In the genomic region with DNA sequence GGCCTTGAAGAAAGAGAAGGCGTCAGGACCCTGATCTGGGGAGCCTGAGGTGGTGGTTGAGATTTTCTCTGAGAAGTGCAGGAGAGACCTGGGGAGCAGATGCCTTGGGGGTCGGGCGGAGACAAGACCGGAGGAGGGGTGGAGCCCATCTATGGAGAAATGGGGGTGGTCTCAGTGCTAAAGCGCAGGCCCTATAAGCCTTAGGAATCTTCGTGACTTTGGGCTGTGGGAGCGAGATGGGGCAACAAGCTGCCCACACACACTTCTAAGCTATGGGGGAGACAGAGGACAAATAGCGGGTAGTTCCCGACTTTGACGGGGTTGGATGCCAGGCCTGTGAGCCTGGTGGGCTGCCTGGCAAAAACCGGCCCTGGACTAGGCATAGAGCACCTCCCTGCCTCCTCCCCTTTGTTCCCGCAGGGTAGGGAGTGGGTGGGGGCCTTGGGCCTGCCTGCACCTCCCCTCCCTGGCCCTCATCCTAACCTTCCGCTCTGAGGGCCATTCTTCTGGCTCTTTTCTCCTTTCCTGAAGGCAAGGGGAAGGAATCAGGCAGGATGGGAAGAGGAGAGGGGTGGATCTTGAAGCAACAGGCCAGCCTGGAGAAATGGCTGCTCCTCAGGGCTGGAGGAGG, we compare ENCODE assay signal across 8 cellular contexts. TPM values are rescaled to one million over a fixed set of nuclear protein-coding genes. Genes with fewer than 3 reads are reported as not detected.
A peak's percentile ranks its signal among the peaks of the same experiment; 100 is the strongest.
DNase-seq lines count a peak whose midpoint lies in the region; ATAC-seq and TF ChIP-seq lines count a peak whose summit lies in the region.

No MANE protein-coding gene starts in this region.

- H3K36me3 ChIP-seq in BLaER1 (peaks cover 41% of the 10 kb centered on the region), KMS-11 (ENCODE audit: insufficient read depth) (no peaks in the 10 kb centered on the region), body of pancreas (replicated peaks in 1 of 2; ENCODE audit: insufficient read depth in 1 of 2, low read depth in 2 of 2) (peaks cover 0 to 11% of the 10 kb centered on the region in 2 donors)

- DNase-seq in body of pancreas, result peak in 2 of 4 donors; percentile 25 to 33
- DNase-seq in immature natural killer cell, result no peak
- no peak for DNase-seq in stimulated activated naive B cell treated with anti-CD40 and anti-IgM and Interleukin-4, amounts not matched to agents 10 μg/mL and 1 μg/mL and 100 μg/mL, for 72 hours
- DNase-seq in cortex of kidney (lab: John Stamatoyannopoulos, UW), result no peak
- no peak for DNase-seq in occipital lobe (lab: John Stamatoyannopoulos, UW)
- no peak for DNase-seq in COLO668 (lab: John Stamatoyannopoulos, UW; ENCODE audit: unreplicated experiment)

- TF ChIP-seq CTCF in KMS-11 (conservative IDR thresholded peaks at IDR 0.05; ENCODE audit: low read depth, low read length), result no peak
- TF ChIP-seq CTCF in body of pancreas (IDR thresholded peaks at IDR 0.05), result no peak

- peaks cover 54 to 55% of the 10 kb centered on the region in 2 donors for H3K4me1 Mint-ChIP-seq in immature natural killer cell
- H3K4me1 Mint-ChIP-seq in stimulated activated naive B cell treated with anti-CD40 and anti-IgM and Interleukin-4, amounts not matched to agents 10 μg/mL and 1 μg/mL and 100 μg/mL, for 72 hours, result peaks cover 29 to 46% of the 10 kb centered on the region in 2 donors

- H3K9ac ChIP-seq in BLaER1 (peak overlapping the region; percentile 95), KMS-11 (peak overlapping the region; percentile 83; the same call in 1 of the 2 replicates)

- ATAC-seq in body of pancreas, result peak; percentile 13
- no peak for ATAC-seq in stimulated activated naive B cell treated with anti-CD40 and anti-IgM and Interleukin-4, amounts not matched to agents 10 μg/mL and 1 μg/mL and 100 μg/mL, for 72 hours (replicated peaks)

- peaks cover 23% of the 10 kb centered on the region for H4K20me1 ChIP-seq in BLaER1
- H4K20me1 ChIP-seq in KMS-11 (ENCODE audit: insufficient read depth), result no peaks in the 10 kb centered on the region

- peak overlapping the region; percentile 95 for H3K4me3 ChIP-seq in BLaER1
- H3K4me3 ChIP-seq in KMS-11 (IDR thresholded peaks at IDR 0.05; ENCODE audit: insufficient read depth, low read depth, low read length), result no peak overlapping the region
- H3K4me3 ChIP-seq in body of pancreas, result peak overlapping the region; percentile 69 to 88

- peak overlapping the region; percentile 79 to 97 (median 94) for H3K27ac Mint-ChIP-seq in immature natural killer cell
- peak overlapping the region; percentile 98 for H3K27ac Mint-ChIP-seq in stimulated activated naive B cell treated with anti-CD40 and anti-IgM and Interleukin-4, amounts not matched to agents 10 μg/mL and 1 μg/mL and 100 μg/mL, for 72 hours

- H3K36me3 Mint-ChIP-seq in immature natural killer cell, result peaks cover 0 to 12% (median 11%) of the 10 kb centered on the region in 3 donors
- peaks cover 16 to 20% of the 10 kb centered on the region in 2 donors for H3K36me3 Mint-ChIP-seq in stimulated activated naive B cell treated with anti-CD40 and anti-IgM and Interleukin-4, amounts not matched to agents 10 μg/mL and 1 μg/mL and 100 μg/mL, for 72 hours

- H2AFZ ChIP-seq in KMS-11 (ENCODE audit: low read depth), result no peak overlapping the region; the same call in 1 of the 2 replicates

- H3K79me2 ChIP-seq in KMS-11 (ENCODE audit: insufficient read depth, low read depth), result peaks cover 12% of the 10 kb centered on the region; the same call in 1 of the 2 replicates

- peaks cover 0 to 8% (median 1%) of the 10 kb centered on the region in 3 donors for H3K27me3 Mint-ChIP-seq in immature natural killer cell (ENCODE audit: low read depth in 3 of 3)
- no peaks in the 10 kb centered on the region for H3K27me3 Mint-ChIP-seq in stimulated activated naive B cell treated with anti-CD40 and anti-IgM and Interleukin-4, amounts not matched to agents 10 μg/mL and 1 μg/mL and 100 μg/mL, for 72 hours

- H3K4me3 Mint-ChIP-seq in immature natural killer cell, result peak overlapping the region; percentile 90 to 93 (median 91)
- peak overlapping the region; percentile 86 to 96 for H3K4me3 Mint-ChIP-seq in stimulated activated naive B cell treated with anti-CD40 and anti-IgM and Interleukin-4, amounts not matched to agents 10 μg/mL and 1 μg/mL and 100 μg/mL, for 72 hours

- H3K9me3 Mint-ChIP-seq in immature natural killer cell, result peaks cover 0 to 2% (median 0%) of the 10 kb centered on the region in 6 donors
- no peaks in the 10 kb centered on the region for H3K9me3 Mint-ChIP-seq in stimulated activated naive B cell treated with anti-CD40 and anti-IgM and Interleukin-4, amounts not matched to agents 10 μg/mL and 1 μg/mL and 100 μg/mL, for 72 hours

- intact Hi-C loops in body of pancreas (cut with DNase I), result loop anchor here (10.0 kb wide), 1 partner anchor 79 kb away; the partner anchor contains the start of genes NT5DC2 and UQCC5

- 45 to 51% methylated on average over 13 of the region's 13 CpGs for WGBS in body of pancreas, 2 donors

- H3K27ac ChIP-seq in BLaER1, result peak overlapping the region; percentile 90
- H3K27ac ChIP-seq in KMS-11, result no peak overlapping the region
- peak overlapping the region; percentile 50 to 93 (median 86) for H3K27ac ChIP-seq in body of pancreas

- H3K27me3 ChIP-seq in BLaER1, result no peaks in the 10 kb centered on the region
- H3K27me3 ChIP-seq in KMS-11 (ENCODE audit: insufficient read depth, low read depth), result no peaks in the 10 kb centered on the region
- no peaks in the 10 kb centered on the region for H3K27me3 ChIP-seq in body of pancreas

- peaks cover 26% of the 10 kb centered on the region for H3K4me1 ChIP-seq in BLaER1
- H3K4me1 ChIP-seq in KMS-11 (ENCODE audit: low read depth, poor library complexity, severe bottlenecking), result peaks cover 8% of the 10 kb centered on the region
- peaks cover 34% of the 10 kb centered on the region for H3K4me1 ChIP-seq in body of pancreas

- H3K4me2 ChIP-seq in BLaER1 (peak overlapping the region; percentile 92), KMS-11 (peak overlapping the region; percentile 66; the same call in 1 of the 2 replicates)

- TF ChIP-seq POLR2A in body of pancreas (IDR thresholded peaks at IDR 0.05), result no peak

- H3K9me3 ChIP-seq in BLaER1 (no peaks in the 10 kb centered on the region), body of pancreas (no peaks in the 10 kb centered on the region)

RNA-seq across cellular contexts. Expression of gene NISCH, which starts 0.9 kb away (rescaled TPM):
- total RNA-seq in body of pancreas (100 to 1,000 TPM in 1 of 2 donors, 10 to 100 TPM in 1; 58.9 to 115 TPM), occipital lobe (71.4 TPM)
- 10 to 100 TPM; 11.3 to 25.9 (median 12.3) TPM for polyA plus RNA-seq in immature natural killer cell

RNA-seq across cellular contexts. Expression of gene TNNC1, which starts 2.4 kb away (rescaled TPM):
- 10 to 100 TPM in 1 of 2 donors, under 1 TPM in 1; 0.99 to 10.4 TPM for total RNA-seq in body of pancreas
- not detected for polyA plus RNA-seq in immature natural killer cell
- total RNA-seq in occipital lobe, result not detected

RNA-seq across cellular contexts. Expression of gene SEMA3G, which starts 11.4 kb away (rescaled TPM):
- total RNA-seq in body of pancreas (10 to 100 TPM in 1 of 2 donors, 1 to 10 TPM in 1; 3.9 to 13.2 TPM), occipital lobe (3.0 TPM)
- not detected for polyA plus RNA-seq in immature natural killer cell

RNA-seq across cellular contexts. Expression of gene STAB1, which starts 38.9 kb away (rescaled TPM):
- total RNA-seq in body of pancreas (10 to 100 TPM; 50.4 to 55.3 TPM), occipital lobe (14.8 TPM)
- polyA plus RNA-seq in immature natural killer cell, result under 1 TPM in 1 of 3 donors, not detected in 2; 0.10 TPM

RNA-seq across cellular contexts. Expression of gene PHF7, which starts 45.8 kb away (rescaled TPM):
- total RNA-seq in body of pancreas (1 to 10 TPM; 4.0 to 4.9 TPM), occipital lobe (4.7 TPM)
- polyA plus RNA-seq in immature natural killer cell, result 1 to 10 TPM; 4.2 to 9.4 (median 6.8) TPM
